Comparison of ENCODE assay signal across 8 cellular contexts in genomic region chr1:46527474-46528296, GRCh38. TPM values are rescaled to one million over a fixed set of nuclear protein-coding genes. Genes with fewer than 3 reads are reported as not detected.
DNase-seq lines count a peak whose midpoint lies in the region; ATAC-seq and TF ChIP-seq lines count a peak whose summit lies in the region.

No MANE protein-coding gene starts in this region.

- peak overlapping the region in 1 of 6 donors; percentile 54 for H3K27ac Mint-ChIP-seq in naive B cell
- H3K27ac Mint-ChIP-seq in stimulated activated naive B cell treated with anti-CD40 and anti-IgM and Interleukin-4, amounts not matched to agents 10 μg/mL and 1 μg/mL and 100 μg/mL, for 72 hours = no peak overlapping the region

- H3K9me3 ChIP-seq in NT2/D1 (ENCODE audit: insufficient read depth, low read length) = no peaks in the 10 kb centered on the region

- CTCF ChIA-PET in GM10248 (lab: Yijun Ruan, JAX) = interaction anchor here (0.7 to 16.4 kb wide), 27 partner anchors 9 to 194 kb away, joined by 3 to 169 read pairs (median 4); no protein-coding TSS in a partner anchor

- H3K9me3 Mint-ChIP-seq in naive B cell = no peaks in the 10 kb centered on the region
- H3K9me3 Mint-ChIP-seq in stimulated activated naive B cell treated with anti-CD40 and anti-IgM and Interleukin-4, amounts not matched to agents 10 μg/mL and 1 μg/mL and 100 μg/mL, for 72 hours = no peaks in the 10 kb centered on the region

- no peak overlapping the region for H3K4me3 ChIP-seq in NT2/D1 (ENCODE audit: insufficient read length, low read depth)
- H3K4me3 ChIP-seq in epithelial cell of proximal tubule (ENCODE audit: low read depth, low read length) = no peak overlapping the region

- H3K27me3 ChIP-seq in NT2/D1 (ENCODE audit: insufficient read depth, insufficient read length) = peaks cover 100% of the 10 kb centered on the region

- peaks cover 50% of the 10 kb centered on the region for H3K4me1 ChIP-seq in NT2/D1 (ENCODE audit: insufficient read depth, insufficient read length)

- ATAC-seq in HG03442 (IDR thresholded peaks at IDR 0.05; ENCODE audit: unreplicated experiment) = peak; percentile 52
- ATAC-seq in naive B cell (ENCODE audit: low read depth in 2 of 2) = peak in 1 of 2 donors; percentile 53
- peak; percentile 78 to 79 for ATAC-seq in stimulated activated naive B cell treated with anti-CD40 and anti-IgM and Interleukin-4, amounts not matched to agents 10 μg/mL and 1 μg/mL and 100 μg/mL, for 72 hours (replicated peaks)
- ATAC-seq in HG03159 (IDR thresholded peaks at IDR 0.05; ENCODE audit: unreplicated experiment) = no peak

- H3K9ac ChIP-seq in NT2/D1 (ENCODE audit: insufficient read length, low read depth) = no peak overlapping the region

- DNase-seq in GM10248 (ENCODE audit: extremely low spot score) (peak; percentile 87), NT2/D1 (ENCODE audit: low read depth, low spot score) (peak; percentile 82), epithelial cell of proximal tubule (ENCODE audit: low read depth) (no peak), naive B cell (peak; percentile 46)
- peak; percentile 73 for DNase-seq in activated CD8-positive, alpha-beta memory T cell treated with anti-CD3 and anti-CD28 coated beads, Interleukin-2, amount 50 U/mL, for 4 hours
- peak; percentile 49 for DNase-seq in stimulated activated naive B cell treated with anti-CD40 and anti-IgM and Interleukin-4, amounts not matched to agents 10 μg/mL and 1 μg/mL and 100 μg/mL, for 72 hours

- POLR2A ChIA-PET in GM10248 (lab: Yijun Ruan, JAX) = no interaction called here

- peaks cover 52 to 76% (median 74%) of the 10 kb centered on the region in 3 donors for H3K27me3 Mint-ChIP-seq in naive B cell
- peaks cover 68 to 79% of the 10 kb centered on the region in 2 donors for H3K27me3 Mint-ChIP-seq in stimulated activated naive B cell treated with anti-CD40 and anti-IgM and Interleukin-4, amounts not matched to agents 10 μg/mL and 1 μg/mL and 100 μg/mL, for 72 hours

- no peaks in the 10 kb centered on the region for H3K4me1 Mint-ChIP-seq in naive B cell
- peaks cover 0 to under 1% of the 10 kb centered on the region in 2 donors for H3K4me1 Mint-ChIP-seq in stimulated activated naive B cell treated with anti-CD40 and anti-IgM and Interleukin-4, amounts not matched to agents 10 μg/mL and 1 μg/mL and 100 μg/mL, for 72 hours

- no peaks in the 10 kb centered on the region for H3K36me3 ChIP-seq in NT2/D1 (ENCODE audit: insufficient read depth, insufficient read length, low read length)

- TF ChIP-seq CTCF in GM10248 (IDR thresholded peaks at IDR 0.05; ENCODE audit: control extremely low read depth, extremely low read depth, low read depth, missing control alignments) (peak; percentile 97), epithelial cell of proximal tubule (conservative IDR thresholded peaks at IDR 0.05; ENCODE audit: low read depth, low read length) (peak; percentile 94)

- no peaks in the 10 kb centered on the region for H3K36me3 Mint-ChIP-seq in naive B cell
- H3K36me3 Mint-ChIP-seq in stimulated activated naive B cell treated with anti-CD40 and anti-IgM and Interleukin-4, amounts not matched to agents 10 μg/mL and 1 μg/mL and 100 μg/mL, for 72 hours = no peaks in the 10 kb centered on the region

- peak overlapping the region in 1 of 8 donors; percentile 51 for H3K4me3 Mint-ChIP-seq in naive B cell
- H3K4me3 Mint-ChIP-seq in stimulated activated naive B cell treated with anti-CD40 and anti-IgM and Interleukin-4, amounts not matched to agents 10 μg/mL and 1 μg/mL and 100 μg/mL, for 72 hours = no peak overlapping the region

RNA-seq across cellular contexts. Expression of gene KNCN, which starts 23.8 kb away (rescaled TPM):
- not detected in 2 replicates for total RNA-seq in epithelial cell of proximal tubule
- not detected for polyA plus RNA-seq in naive B cell (ENCODE audit: low read depth in 6 of 6)

RNA-seq across cellular contexts. Expression of gene DMBX1, which starts 38.0 kb away (rescaled TPM):
- not detected in 2 replicates for total RNA-seq in epithelial cell of proximal tubule
- polyA plus RNA-seq in naive B cell (ENCODE audit: low read depth in 6 of 6) = not detected
